22 cellular contexts compared by ENCODE assay signal in genomic region chr2:2649109-2650072, GRCh38.
"Had no signal": no experiment of that assay in that cellular context is flagged by ENCODE, and none has a peak within 500 bp of the region (broad histone marks: within the 10 kb centered on the region; RNA-seq: fewer than 3 reads in every experiment).

No MANE protein-coding gene starts in this region.

- DNase-seq: activated B cell treated with CpG ODN at 0.5 μM for 24 hours; activated CD4-positive, alpha-beta T cell treated with anti-CD3 and anti-CD28 coated beads for 36 hours; activated gamma-delta T cell treated with Interleukin-2 at 50 U/mL for 16 hours; dermis blood vessel endothelial cell; effector CD4-positive, alpha-beta T cell; esophagus squamous epithelium; foreskin melanocyte; left cardiac atrium; midbrain; naive thymus-derived CD4-positive, alpha-beta T cell; pancreas; psoas muscle; stimulated activated CD4-positive, alpha-beta T cell treated with anti-CD3 and anti-CD28 coated beads, Interleukin-2, amount 100 ng/mL, for 48 hours; stimulated activated naive CD4-positive, alpha-beta T cell treated with Interleukin-2 at 50 U/mL for 16 hours; T-helper 1 cell; trophoblast cell had no signal

- H3K4me3 ChIP-seq: esophagus squamous epithelium, pancreas, psoas muscle, right atrium auricular region, thoracic aorta had no signal

- H3K4me3 Mint-ChIP-seq: activated B cell treated with CpG ODN at 0.5 μM for 24 hours; activated CD4-positive, alpha-beta T cell treated with anti-CD3 and anti-CD28 coated beads for 36 hours; activated T-helper 17 cell treated with anti-CD3 and anti-CD28 coated beads, Interleukin-2, amount 50 U/mL, for 72 hours; T-helper 2 cell treated with Interferon-gamma antibody and Interleukin-4, amounts not matched to agents 5 μg/mL and 100 μg/mL, for 36 hours had no signal

- ATAC-seq: activated CD4-positive, alpha-beta T cell treated with anti-CD3 and anti-CD28 coated beads for 36 hours; activated naive CD4-positive, alpha-beta T cell treated with anti-CD3 and anti-CD28 coated beads, Interleukin-2, amount 50 U/mL, for 72 hours; activated T-helper 17 cell treated with anti-CD3 and anti-CD28 coated beads, Interleukin-2, amount 50 U/mL, for 72 hours; left cardiac atrium; naive thymus-derived CD4-positive, alpha-beta T cell; pancreas; psoas muscle had no signal

- H3K36me3 ChIP-seq: esophagus squamous epithelium, pancreas, right atrium auricular region, thoracic aorta had no signal

- H3K27ac ChIP-seq: epithelial cell of prostate, esophagus squamous epithelium, pancreas, psoas muscle, right atrium auricular region, thoracic aorta had no signal

- H3K9me3 Mint-ChIP-seq: activated B cell treated with CpG ODN at 0.5 μM for 24 hours; activated T-helper 17 cell treated with anti-CD3 and anti-CD28 coated beads, Interleukin-2, amount 50 U/mL, for 72 hours; T-helper 2 cell treated with Interferon-gamma antibody and Interleukin-4, amounts not matched to agents 5 μg/mL and 100 μg/mL, for 36 hours had no signal

- H3K4me1 ChIP-seq: pancreas, psoas muscle, right atrium auricular region had no signal

- H3K9me3 ChIP-seq: esophagus squamous epithelium, pancreas, psoas muscle, right atrium auricular region, thoracic aorta had no signal

- H3K27me3 Mint-ChIP-seq: activated B cell treated with CpG ODN at 0.5 μM for 24 hours; activated CD4-positive, alpha-beta T cell treated with anti-CD3 and anti-CD28 coated beads for 36 hours; naive thymus-derived CD4-positive, alpha-beta T cell had no signal

- H3K27ac Mint-ChIP-seq: activated B cell treated with CpG ODN at 0.5 μM for 24 hours; activated CD4-positive, alpha-beta T cell treated with anti-CD3 and anti-CD28 coated beads for 36 hours; activated T-helper 17 cell treated with anti-CD3 and anti-CD28 coated beads, Interleukin-2, amount 50 U/mL, for 72 hours; T-helper 2 cell treated with Interferon-gamma antibody and Interleukin-4, amounts not matched to agents 5 μg/mL and 100 μg/mL, for 36 hours had no signal

- H3K4me1 Mint-ChIP-seq: activated B cell treated with CpG ODN at 0.5 μM for 24 hours had no signal

- H3K27me3 ChIP-seq: esophagus squamous epithelium, pancreas, right atrium auricular region had no signal
